In genomic region chr22:45329536-45329936, GRCh38 we compare ENCODE assay signal across 13 cellular contexts. TPM values are rescaled to one million over a fixed set of nuclear protein-coding genes. Genes with fewer than 3 reads are reported as not detected.
A peak's percentile ranks its signal among the peaks of the same experiment; 100 is the strongest.
DNase-seq lines count a peak whose midpoint lies in the region; ATAC-seq and TF ChIP-seq lines count a peak whose summit lies in the region.
"Had no signal": no experiment of that assay in that cellular context is flagged by ENCODE, and none has a peak within 500 bp of the region (broad histone marks: within the 10 kb centered on the region; RNA-seq: fewer than 3 reads in every experiment).

No MANE protein-coding gene starts in this region.

- H3K9me3 ChIP-seq in HEK293 (ENCODE audit: control insufficient read depth, insufficient read depth, low read depth, low read length), result no peaks in the 10 kb centered on the region
- H3K9me3 ChIP-seq in heart left ventricle, result no peaks in the 10 kb centered on the region
- no peaks in the 10 kb centered on the region for H3K9me3 ChIP-seq in WERI-Rb-1 (ENCODE audit: severe bottlenecking)
- H3K9me3 ChIP-seq: thyroid gland had no signal

- H3K36me3 ChIP-seq in HEK293 (ENCODE audit: control insufficient read depth in 2 of 2, insufficient read depth in 1 of 2, low read length in 2 of 2) (peaks cover 24 to 88% of the 10 kb centered on the region in 2 experiments), heart left ventricle (peaks cover 0 to 78% (median 51%) of the 10 kb centered on the region in 9 donors), rectal smooth muscle tissue (ENCODE audit: control insufficient read depth, insufficient read depth, low read length) (peaks cover 23% of the 10 kb centered on the region), WERI-Rb-1 (peaks cover 36% of the 10 kb centered on the region)

- H3K4me3 ChIP-seq in HEK293 (ENCODE audit: low read depth, low read length) (no peak overlapping the region), heart left ventricle (no peak overlapping the region), rectal smooth muscle tissue (ENCODE audit: low read length) (no peak overlapping the region), WERI-Rb-1 (ENCODE audit: low read depth, low read length) (no peak overlapping the region)
- H3K4me3 ChIP-seq: thyroid gland had no signal

- H3K27me3 ChIP-seq in heart left ventricle, result no peaks in the 10 kb centered on the region
- H3K27me3 ChIP-seq in rectal smooth muscle tissue (ENCODE audit: control insufficient read depth, insufficient read depth, low read length), result no peaks in the 10 kb centered on the region
- no peaks in the 10 kb centered on the region for H3K27me3 ChIP-seq in WERI-Rb-1 (ENCODE audit: insufficient read depth, low read depth, severe bottlenecking)
- H3K27me3 ChIP-seq: thyroid gland had no signal

- H3K4me1 ChIP-seq in HEK293 (ENCODE audit: control insufficient read depth, insufficient read depth, low read length), result no peaks in the 10 kb centered on the region
- peaks cover 0 to 31% (median 14%) of the 10 kb centered on the region in 12 donors for H3K4me1 ChIP-seq in heart left ventricle
- H3K4me1 ChIP-seq in rectal smooth muscle tissue (ENCODE audit: control insufficient read depth, insufficient read depth, low read length), result peaks cover 5% of the 10 kb centered on the region
- H3K4me1 ChIP-seq: thyroid gland had no signal

- H3K27ac ChIP-seq in HEK293 (ENCODE audit: extremely low read depth, low read depth, low read length), result no peak overlapping the region
- H3K27ac ChIP-seq in heart left ventricle, result peak overlapping the region in 10 of 12 donors; percentile 13 to 76 (median 63)
- peak overlapping the region; percentile 15 for H3K27ac ChIP-seq in rectal smooth muscle tissue (ENCODE audit: low read depth, low read length)
- H3K27ac ChIP-seq in WERI-Rb-1, result no peak overlapping the region
- H3K27ac ChIP-seq: thyroid gland had no signal

- peaks cover 0 to 3% (median 0%) of the 10 kb centered on the region in 3 donors for H3K27me3 Mint-ChIP-seq in CD14-positive monocyte (ENCODE audit: low read depth in 3 of 3)

- WGBS in heart left ventricle, 4 donors, result 53 to 70% (median 61%) methylated on average over 7 to 12 of the region's 12 CpGs

- no peak for TF ChIP-seq POLR2A in heart left ventricle (IDR thresholded peaks at IDR 0.05)

- CTCF ChIA-PET in HEK293 (lab: Yijun Ruan, JAX), result no interaction called here

- peaks cover 78 to 93% of the 10 kb centered on the region in 2 donors for H3K36me3 Mint-ChIP-seq in CD14-positive monocyte

- H3K4me1 Mint-ChIP-seq in CD14-positive monocyte, result no peaks in the 10 kb centered on the region
- H3K4me1 Mint-ChIP-seq: WTC11 had no signal

- H3K9ac ChIP-seq in rectal smooth muscle tissue (ENCODE audit: low read length), result no peak overlapping the region

- POLR2A ChIA-PET in HEK293 (lab: Yijun Ruan, JAX), result no interaction called here

- TF ChIP-seq CTCF in HEK293 (tag by site-specific recombination; IDR thresholded peaks at IDR 0.05) (no peak), heart left ventricle (IDR thresholded peaks at IDR 0.05) (no peak), CD14-positive monocyte (IDR thresholded peaks at IDR 0.05) (no peak), WERI-Rb-1 (IDR thresholded peaks at IDR 0.05; ENCODE audit: low read depth, low read length) (no peak)

- peaks cover 0 to 3% (median 0%) of the 10 kb centered on the region in 7 donors for H3K9me3 Mint-ChIP-seq in CD14-positive monocyte
- H3K9me3 Mint-ChIP-seq: natural killer cell, WTC11 had no signal

- no peak overlapping the region for H3K4me3 Mint-ChIP-seq in CD14-positive monocyte
- H3K4me3 Mint-ChIP-seq: natural killer cell, WTC11 had no signal

- peak overlapping the region in 2 of 7 donors; percentile 36 to 67 for H3K27ac Mint-ChIP-seq in CD14-positive monocyte
- H3K27ac Mint-ChIP-seq: natural killer cell, WTC11 had no signal

- intact Hi-C loops in heart left ventricle (cut with DNase I) (loop anchor here in 1 of 10 donors (10.0 kb wide), 1 partner anchor 55 kb away; no protein-coding TSS in a partner anchor), CD14-positive monocyte (cut with micrococcal nuclease) (no loop called here)

- DNase-seq in SHP77 treated with DMSO at 0.1 percent for 48 hours (lab: John Stamatoyannopoulos, UW) (peak; percentile 94), heart left ventricle (peak; percentile 82 to 89 (median 83)), CD14-positive monocyte (ENCODE audit: low spot score) (no peak), WERI-Rb-1 (no peak), NOMO-1 (lab: John Stamatoyannopoulos, UW; ENCODE audit: unreplicated experiment in 2 of 2) (no peak)
- DNase-seq: activated naive CD4-positive, alpha-beta T cell; natural killer cell; thyroid gland had no signal

- ATAC-seq in heart left ventricle (peak; percentile 82 to 94 (median 84)), GM18517 (IDR thresholded peaks at IDR 0.05; ENCODE audit: unreplicated experiment) (no peak)
- ATAC-seq: WTC11 had no signal

TF ChIP-seq in HEK293, 187 proteins besides CTCF, POLR2A, EP300 and RAD21:
- TF ChIP-seq ZNF341 (tag by site-specific recombination; IDR thresholded peaks at IDR 0.05; ENCODE audit: low read depth) (0 out of 2 replicates have a peak, but pooled peaks have one; percentile 35), ZBTB20 (tag by site-specific recombination; IDR thresholded peaks at IDR 0.05) (no peak)

RNA-seq across cellular contexts. Expression of gene FAM118A, which starts 19.8 kb away (rescaled TPM):
- 10 to 100 TPM in 6 of 9 donors, 1 to 10 TPM in 3; 4.0 to 46.8 (median 15.0) TPM for total RNA-seq in heart left ventricle
- polyA plus RNA-seq in heart left ventricle (10 to 100 TPM; 13.1 to 17.4 TPM), CD14-positive monocyte (10 to 100 TPM; 20.0 to 27.9 TPM)

RNA-seq across cellular contexts. Expression of gene UPK3A, which starts 44.8 kb away (rescaled TPM):
- under 1 TPM in 2 of 9 donors, not detected in 7; 0.34 to 0.45 TPM for total RNA-seq in heart left ventricle
- polyA plus RNA-seq in heart left ventricle (under 1 TPM in 1 of 2 donors, not detected in 1; 0.15 TPM), CD14-positive monocyte (10 to 100 TPM; 14.0 to 19.0 TPM)
- total RNA-seq: LHCN-M2 had no signal

Comparison
In these comparisons a context has a peak if more than half of its experiments do, and no peak if none do; other contexts are left out.
1. H3K27ac ChIP-seq: peak in heart left ventricle (10 of 12) and rectal smooth muscle tissue (single experiment); none in HEK293 (single experiment) and WERI-Rb-1 (single experiment).
2. DNase-seq: peak in SHP77 treated with DMSO at 0.1 percent for 48 hours (single experiment) and heart left ventricle (5 of 5); none in CD14-positive monocyte (single experiment), WERI-Rb-1 (single experiment) and NOMO-1 (0 of 2).
3. RNA of gene UPK3A, which starts 44.8 kb away (polyA plus RNA-seq): 14.0 to 19.0 TPM in CD14-positive monocyte; 0.15 TPM in heart left ventricle; every median in the first group is over 10 times any median in the second.